1 cellular context compared by ENCODE assay signal in genomic region chr9:21481470-21482057, GRCh38.
TF ChIP-seq lines count a peak whose summit lies in the region.

No MANE protein-coding gene starts in this region.

TF ChIP-seq in IMR-90, 13 proteins besides CTCF, POLR2A, EP300 and RAD21:
- TF ChIP-seq RFX5 (IDR thresholded peaks at IDR 0.05; ENCODE audit: low read depth, low read length), result no peak
- TF ChIP-seq NFE2L2 (IDR thresholded peaks at IDR 0.05; ENCODE audit: low read depth, low read length), result no peak
- TF ChIP-seq MXI1 (IDR thresholded peaks at IDR 0.05; ENCODE audit: borderline replicate concordance, low read depth, low read length), result no peak
- TF ChIP-seq, protein P1, sequence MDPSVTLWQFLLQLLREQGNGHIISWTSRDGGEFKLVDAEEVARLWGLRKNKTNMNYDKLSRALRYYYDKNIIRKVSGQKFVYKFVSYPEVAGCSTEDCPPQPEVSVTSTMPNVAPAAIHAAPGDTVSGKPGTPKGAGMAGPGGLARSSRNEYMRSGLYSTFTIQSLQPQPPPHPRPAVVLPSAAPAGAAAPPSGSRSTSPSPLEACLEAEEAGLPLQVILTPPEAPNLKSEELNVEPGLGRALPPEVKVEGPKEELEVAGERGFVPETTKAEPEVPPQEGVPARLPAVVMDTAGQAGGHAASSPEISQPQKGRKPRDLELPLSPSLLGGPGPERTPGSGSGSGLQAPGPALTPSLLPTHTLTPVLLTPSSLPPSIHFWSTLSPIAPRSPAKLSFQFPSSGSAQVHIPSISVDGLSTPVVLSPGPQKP (IDR thresholded peaks at IDR 0.05; ENCODE audit: borderline replicate concordance, low read depth, low read length), result no peak
- TF ChIP-seq MAFK (IDR thresholded peaks at IDR 0.05; ENCODE audit: low read depth, low read length), result no peak
- no peak for TF ChIP-seq CEBPB (IDR thresholded peaks at IDR 0.05; ENCODE audit: low read depth, low read length)
- TF ChIP-seq RCOR1 (IDR thresholded peaks at IDR 0.05; ENCODE audit: insufficient replicate concordance, low read length), result no peak
- TF ChIP-seq SMC3 (IDR thresholded peaks at IDR 0.05; ENCODE audit: low read depth, low read length), result no peak
- TF ChIP-seq MAZ (IDR thresholded peaks at IDR 0.05; ENCODE audit: borderline replicate concordance, low read depth, low read length), result no peak
- no peak for TF ChIP-seq BHLHE40 (IDR thresholded peaks at IDR 0.05; ENCODE audit: low read depth, low read length)
- TF ChIP-seq, protein P2, sequence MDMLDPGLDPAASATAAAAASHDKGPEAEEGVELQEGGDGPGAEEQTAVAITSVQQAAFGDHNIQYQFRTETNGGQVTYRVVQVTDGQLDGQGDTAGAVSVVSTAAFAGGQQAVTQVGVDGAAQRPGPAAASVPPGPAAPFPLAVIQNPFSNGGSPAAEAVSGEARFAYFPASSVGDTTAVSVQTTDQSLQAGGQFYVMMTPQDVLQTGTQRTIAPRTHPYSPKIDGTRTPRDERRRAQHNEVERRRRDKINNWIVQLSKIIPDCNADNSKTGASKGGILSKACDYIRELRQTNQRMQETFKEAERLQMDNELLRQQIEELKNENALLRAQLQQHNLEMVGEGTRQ (IDR thresholded peaks at IDR 0.05; ENCODE audit: low read depth, low read length), result no peak
- no peak for TF ChIP-seq CHD1 (IDR thresholded peaks at IDR 0.05; ENCODE audit: low read depth, low read length)
- TF ChIP-seq FOS (IDR thresholded peaks at IDR 0.05; ENCODE audit: low read depth, low read length), result no peak
